ENCODE assay signal across 1 cellular context in the genomic region with DNA sequence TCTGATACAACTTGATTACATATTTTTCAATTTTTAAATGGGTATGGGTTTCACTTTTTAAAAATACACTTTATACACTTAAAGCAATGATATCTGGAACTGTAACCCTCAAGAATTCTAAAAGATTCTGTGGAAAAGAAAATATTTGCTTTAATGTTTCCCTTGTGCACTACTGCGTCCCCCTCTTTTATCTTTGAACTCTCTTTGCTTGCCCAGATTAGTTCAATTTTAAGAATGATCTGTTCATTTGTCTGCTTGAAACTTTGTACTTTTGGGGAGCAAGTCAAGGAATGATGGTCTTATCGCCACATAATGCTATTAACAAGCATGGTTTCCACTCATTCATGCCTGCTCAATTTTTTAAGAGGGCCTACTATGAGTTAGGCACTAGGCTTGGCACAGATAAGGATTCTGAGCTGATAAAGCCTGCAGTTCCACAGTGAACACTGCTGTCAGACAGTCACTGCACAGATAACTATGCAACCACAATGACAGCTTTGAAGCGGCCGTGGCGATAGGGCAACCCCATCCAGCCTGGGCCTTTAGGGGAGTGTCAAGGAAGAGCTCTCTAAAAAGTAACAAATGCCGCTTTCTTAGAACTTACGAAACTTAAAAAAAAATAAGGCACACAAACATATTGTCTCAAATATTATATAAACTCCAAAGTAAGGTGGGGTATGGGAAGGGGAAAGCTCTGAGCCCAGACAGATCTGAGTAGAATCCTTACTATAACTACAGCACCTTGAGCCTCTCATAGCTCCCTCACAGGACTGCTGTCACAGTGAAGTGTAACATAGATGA.
TF ChIP-seq lines count a peak whose summit lies in the region.

No MANE protein-coding gene starts in this region.

TF ChIP-seq in K562, 482 proteins besides CTCF, POLR2A, EP300 and RAD21 (continued from another document and continues in another):
- no peak for TF ChIP-seq HSF4 (CRISPR knock-in tag; IDR thresholded peaks at IDR 0.05; ENCODE audit: borderline replicate concordance)
- TF ChIP-seq POLR2G (IDR thresholded peaks at IDR 0.05; ENCODE audit: low read depth, low read length): no peak
- TF ChIP-seq ZNF785 (CRISPR knock-in tag; IDR thresholded peaks at IDR 0.05): no peak
- TF ChIP-seq, protein P1, sequence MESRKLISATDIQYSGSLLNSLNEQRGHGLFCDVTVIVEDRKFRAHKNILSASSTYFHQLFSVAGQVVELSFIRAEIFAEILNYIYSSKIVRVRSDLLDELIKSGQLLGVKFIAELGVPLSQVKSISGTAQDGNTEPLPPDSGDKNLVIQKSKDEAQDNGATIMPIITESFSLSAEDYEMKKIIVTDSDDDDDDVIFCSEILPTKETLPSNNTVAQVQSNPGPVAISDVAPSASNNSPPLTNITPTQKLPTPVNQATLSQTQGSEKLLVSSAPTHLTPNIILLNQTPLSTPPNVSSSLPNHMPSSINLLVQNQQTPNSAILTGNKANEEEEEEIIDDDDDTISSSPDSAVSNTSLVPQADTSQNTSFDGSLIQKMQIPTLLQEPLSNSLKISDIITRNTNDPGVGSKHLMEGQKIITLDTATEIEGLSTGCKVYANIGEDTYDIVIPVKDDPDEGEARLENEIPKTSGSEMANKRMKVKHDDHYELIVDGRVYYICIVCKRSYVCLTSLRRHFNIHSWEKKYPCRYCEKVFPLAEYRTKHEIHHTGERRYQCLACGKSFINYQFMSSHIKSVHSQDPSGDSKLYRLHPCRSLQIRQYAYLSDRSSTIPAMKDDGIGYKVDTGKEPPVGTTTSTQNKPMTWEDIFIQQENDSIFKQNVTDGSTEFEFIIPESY (CRISPR knock-in tag; IDR thresholded peaks at IDR 0.05): no peak
- TF ChIP-seq ZNF224 (CRISPR knock-in tag; IDR thresholded peaks at IDR 0.05): no peak
- no peak for TF ChIP-seq ZNF707 (CRISPR knock-in tag; conservative IDR thresholded peaks at IDR 0.05)
- peak in 1 of 2 experiments; percentile 21; a peak in 1 of 4 replicates for TF ChIP-seq NRF1 (conservative IDR thresholded peaks at IDR 0.05 in 1 of 2, IDR thresholded peaks at IDR 0.05 in 1 of 2)
- peak; percentile 91 for TF ChIP-seq TCF3 (CRISPR knock-in tag; IDR thresholded peaks at IDR 0.05)
- no peak for TF ChIP-seq PURB (CRISPR knock-in tag; IDR thresholded peaks at IDR 0.05; ENCODE audit: low read depth)
- no peak for TF ChIP-seq XRCC5 (IDR thresholded peaks at IDR 0.05; ENCODE audit: low read depth, low read length)
- TF ChIP-seq NFIC (IDR thresholded peaks at IDR 0.05): peak; percentile 63; the same call in 1 of the 2 replicates
- TF ChIP-seq ZNF3 (CRISPR knock-in tag; IDR thresholded peaks at IDR 0.05): no peak
- no peak for TF ChIP-seq GTF2F1 (IDR thresholded peaks at IDR 0.05; ENCODE audit: low read depth, low read length)
- TF ChIP-seq ATF1 (CRISPR knock-in tag; IDR thresholded peaks at IDR 0.05): no peak
- TF ChIP-seq ATF1 (tag; IDR thresholded peaks at IDR 0.05): peak; percentile 57
- peak; percentile 76 for TF ChIP-seq GATA2 (CRISPR knock-in tag; IDR thresholded peaks at IDR 0.05)
- TF ChIP-seq, protein P2, sequence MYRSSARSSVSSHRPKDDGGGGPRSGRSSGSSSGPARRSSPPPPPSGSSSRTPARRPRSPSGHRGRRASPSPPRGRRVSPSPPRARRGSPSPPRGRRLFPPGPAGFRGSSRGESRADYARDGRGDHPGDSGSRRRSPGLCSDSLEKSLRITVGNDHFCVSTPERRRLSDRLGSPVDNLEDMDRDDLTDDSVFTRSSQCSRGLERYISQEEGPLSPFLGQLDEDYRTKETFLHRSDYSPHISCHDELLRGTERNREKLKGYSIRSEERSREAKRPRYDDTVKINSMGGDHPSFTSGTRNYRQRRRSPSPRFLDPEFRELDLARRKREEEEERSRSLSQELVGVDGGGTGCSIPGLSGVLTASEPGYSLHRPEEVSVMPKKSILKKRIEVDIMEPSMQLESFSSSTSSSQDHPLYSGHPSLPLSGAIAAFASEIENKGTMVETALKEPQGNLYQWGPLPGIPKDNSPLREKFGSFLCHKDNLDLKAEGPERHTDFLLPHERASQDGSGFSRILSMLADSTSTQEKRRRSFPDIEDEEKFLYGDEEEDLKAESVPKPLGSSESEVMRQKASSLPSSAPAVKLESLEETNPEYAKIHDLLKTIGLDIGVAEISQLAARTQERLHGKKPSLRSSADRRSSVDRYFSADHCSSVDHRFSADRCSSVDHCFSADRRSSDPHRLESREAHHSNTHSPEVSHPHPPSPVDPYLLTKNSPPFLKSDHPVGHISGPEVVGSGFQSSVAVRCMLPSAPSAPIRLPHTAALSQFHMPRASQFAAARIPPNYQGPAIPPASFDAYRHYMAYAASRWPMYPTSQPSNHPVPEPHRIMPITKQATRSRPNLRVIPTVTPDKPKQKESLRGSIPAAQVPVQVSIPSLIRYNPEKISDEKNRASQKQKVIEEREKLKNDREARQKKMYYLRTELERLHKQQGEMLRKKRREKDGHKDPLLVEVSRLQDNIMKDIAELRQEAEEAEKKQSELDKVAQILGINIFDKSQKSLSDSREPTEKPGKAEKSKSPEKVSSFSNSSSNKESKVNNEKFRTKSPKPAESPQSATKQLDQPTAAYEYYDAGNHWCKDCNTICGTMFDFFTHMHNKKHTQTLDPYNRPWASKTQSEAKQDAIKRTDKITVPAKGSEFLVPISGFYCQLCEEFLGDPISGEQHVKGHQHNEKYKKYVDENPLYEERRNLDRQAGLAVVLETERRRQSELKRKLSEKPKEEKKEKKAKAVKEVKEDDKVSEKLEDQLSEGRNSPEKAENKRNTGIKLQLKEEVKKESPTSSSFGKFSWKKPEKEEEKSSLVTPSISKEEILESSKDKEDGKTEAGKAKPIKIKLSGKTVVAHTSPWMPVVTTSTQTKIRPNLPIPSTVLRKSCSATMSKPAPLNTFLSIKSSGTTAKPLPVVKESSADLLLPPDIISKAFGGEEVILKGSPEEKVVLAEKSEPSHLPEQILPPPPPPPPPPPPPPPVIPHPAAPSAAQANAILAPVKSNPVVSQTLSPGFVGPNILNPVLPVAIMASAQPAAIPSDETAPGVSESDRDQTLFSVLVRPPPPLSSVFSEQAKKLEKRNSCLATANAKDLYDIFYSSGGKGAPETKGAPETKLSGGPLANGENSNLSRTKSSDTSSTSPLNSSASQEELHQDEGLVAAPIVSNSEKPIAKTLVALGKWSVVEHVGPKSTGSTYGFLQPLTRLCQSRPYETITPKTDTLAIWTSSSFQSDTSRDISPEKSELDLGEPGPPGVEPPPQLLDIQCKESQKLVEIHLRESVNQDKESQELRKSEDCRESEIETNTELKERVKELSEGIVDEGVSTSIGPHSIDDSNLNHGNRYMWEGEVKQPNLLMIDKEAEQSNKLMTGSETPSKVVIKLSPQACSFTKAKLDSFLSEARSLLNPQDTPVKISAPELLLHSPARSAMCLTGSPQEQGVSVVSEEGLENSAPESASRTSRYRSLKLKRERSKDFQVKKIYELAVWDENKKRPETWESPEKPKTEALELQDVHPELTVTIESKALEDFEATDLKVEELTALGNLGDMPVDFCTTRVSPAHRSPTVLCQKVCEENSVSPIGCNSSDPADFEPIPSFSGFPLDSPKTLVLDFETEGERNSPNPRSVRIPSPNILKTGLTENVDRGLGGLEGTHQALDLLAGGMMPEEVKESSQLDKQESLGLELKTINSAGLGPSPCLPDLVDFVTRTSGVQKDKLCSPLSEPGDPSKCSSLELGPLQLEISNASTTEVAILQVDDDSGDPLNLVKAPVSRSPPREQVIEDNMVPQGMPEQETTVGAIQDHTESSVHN (IDR thresholded peaks at IDR 0.05; ENCODE audit: borderline replicate concordance in 1 of 2, low read depth in 1 of 2): 0 out of 4 replicates have a peak, but pooled peaks of 1 of the 2 experiments have one; percentile 32
- TF ChIP-seq, protein P3, sequence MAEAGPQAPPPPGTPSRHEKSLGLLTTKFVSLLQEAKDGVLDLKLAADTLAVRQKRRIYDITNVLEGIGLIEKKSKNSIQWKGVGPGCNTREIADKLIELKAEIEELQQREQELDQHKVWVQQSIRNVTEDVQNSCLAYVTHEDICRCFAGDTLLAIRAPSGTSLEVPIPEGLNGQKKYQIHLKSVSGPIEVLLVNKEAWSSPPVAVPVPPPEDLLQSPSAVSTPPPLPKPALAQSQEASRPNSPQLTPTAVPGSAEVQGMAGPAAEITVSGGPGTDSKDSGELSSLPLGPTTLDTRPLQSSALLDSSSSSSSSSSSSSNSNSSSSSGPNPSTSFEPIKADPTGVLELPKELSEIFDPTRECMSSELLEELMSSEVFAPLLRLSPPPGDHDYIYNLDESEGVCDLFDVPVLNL (CRISPR knock-in tag; IDR thresholded peaks at IDR 0.05; ENCODE audit: low read depth): no peak
- TF ChIP-seq TCF7 (IDR thresholded peaks at IDR 0.05; ENCODE audit: borderline replicate concordance): peak; percentile 72; the same call in 1 of the 2 replicates
- peak; percentile 94 for TF ChIP-seq SMARCA4 (IDR thresholded peaks at IDR 0.05)
- TF ChIP-seq CC2D1A (IDR thresholded peaks at IDR 0.05): peak; percentile 55; the same call in 1 of the 2 replicates
- TF ChIP-seq COPS2 (conservative IDR thresholded peaks at IDR 0.05): no peak
- no peak for TF ChIP-seq SRSF3 (IDR thresholded peaks at IDR 0.05; ENCODE audit: insufficient read depth, low read length)
- TF ChIP-seq, protein P4, sequence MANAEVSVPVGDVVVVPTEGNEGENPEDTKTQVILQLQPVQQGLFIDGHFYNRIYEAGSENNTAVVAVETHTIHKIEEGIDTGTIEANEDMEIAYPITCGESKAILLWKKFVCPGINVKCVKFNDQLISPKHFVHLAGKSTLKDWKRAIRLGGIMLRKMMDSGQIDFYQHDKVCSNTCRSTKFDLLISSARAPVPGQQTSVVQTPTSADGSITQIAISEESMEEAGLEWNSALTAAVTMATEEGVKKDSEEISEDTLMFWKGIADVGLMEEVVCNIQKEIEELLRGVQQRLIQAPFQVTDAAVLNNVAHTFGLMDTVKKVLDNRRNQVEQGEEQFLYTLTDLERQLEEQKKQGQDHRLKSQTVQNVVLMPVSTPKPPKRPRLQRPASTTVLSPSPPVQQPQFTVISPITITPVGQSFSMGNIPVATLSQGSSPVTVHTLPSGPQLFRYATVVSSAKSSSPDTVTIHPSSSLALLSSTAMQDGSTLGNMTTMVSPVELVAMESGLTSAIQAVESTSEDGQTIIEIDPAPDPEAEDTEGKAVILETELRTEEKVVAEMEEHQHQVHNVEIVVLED (CRISPR knock-in tag; IDR thresholded peaks at IDR 0.05): no peak; the same call in 1 of the 2 replicates
- TF ChIP-seq, protein P5, sequence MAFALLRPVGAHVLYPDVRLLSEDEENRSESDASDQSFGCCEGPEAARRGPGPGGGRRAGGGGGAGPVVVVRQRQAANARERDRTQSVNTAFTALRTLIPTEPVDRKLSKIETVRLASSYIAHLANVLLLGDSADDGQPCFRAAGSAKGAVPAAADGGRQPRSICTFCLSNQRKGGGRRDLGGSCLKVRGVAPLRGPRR (CRISPR knock-in tag; IDR thresholded peaks at IDR 0.05): no peak
- TF ChIP-seq SMARCA5 (IDR thresholded peaks at IDR 0.05): no peak
- TF ChIP-seq, protein P6, sequence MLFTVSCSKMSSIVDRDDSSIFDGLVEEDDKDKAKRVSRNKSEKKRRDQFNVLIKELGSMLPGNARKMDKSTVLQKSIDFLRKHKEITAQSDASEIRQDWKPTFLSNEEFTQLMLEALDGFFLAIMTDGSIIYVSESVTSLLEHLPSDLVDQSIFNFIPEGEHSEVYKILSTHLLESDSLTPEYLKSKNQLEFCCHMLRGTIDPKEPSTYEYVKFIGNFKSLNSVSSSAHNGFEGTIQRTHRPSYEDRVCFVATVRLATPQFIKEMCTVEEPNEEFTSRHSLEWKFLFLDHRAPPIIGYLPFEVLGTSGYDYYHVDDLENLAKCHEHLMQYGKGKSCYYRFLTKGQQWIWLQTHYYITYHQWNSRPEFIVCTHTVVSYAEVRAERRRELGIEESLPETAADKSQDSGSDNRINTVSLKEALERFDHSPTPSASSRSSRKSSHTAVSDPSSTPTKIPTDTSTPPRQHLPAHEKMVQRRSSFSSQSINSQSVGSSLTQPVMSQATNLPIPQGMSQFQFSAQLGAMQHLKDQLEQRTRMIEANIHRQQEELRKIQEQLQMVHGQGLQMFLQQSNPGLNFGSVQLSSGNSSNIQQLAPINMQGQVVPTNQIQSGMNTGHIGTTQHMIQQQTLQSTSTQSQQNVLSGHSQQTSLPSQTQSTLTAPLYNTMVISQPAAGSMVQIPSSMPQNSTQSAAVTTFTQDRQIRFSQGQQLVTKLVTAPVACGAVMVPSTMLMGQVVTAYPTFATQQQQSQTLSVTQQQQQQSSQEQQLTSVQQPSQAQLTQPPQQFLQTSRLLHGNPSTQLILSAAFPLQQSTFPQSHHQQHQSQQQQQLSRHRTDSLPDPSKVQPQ (CRISPR knock-in tag; IDR thresholded peaks at IDR 0.05; ENCODE audit: borderline replicate concordance): no peak
- TF ChIP-seq, protein P7, sequence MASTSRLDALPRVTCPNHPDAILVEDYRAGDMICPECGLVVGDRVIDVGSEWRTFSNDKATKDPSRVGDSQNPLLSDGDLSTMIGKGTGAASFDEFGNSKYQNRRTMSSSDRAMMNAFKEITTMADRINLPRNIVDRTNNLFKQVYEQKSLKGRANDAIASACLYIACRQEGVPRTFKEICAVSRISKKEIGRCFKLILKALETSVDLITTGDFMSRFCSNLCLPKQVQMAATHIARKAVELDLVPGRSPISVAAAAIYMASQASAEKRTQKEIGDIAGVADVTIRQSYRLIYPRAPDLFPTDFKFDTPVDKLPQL (IDR thresholded peaks at IDR 0.05; ENCODE audit: extremely low read depth, insufficient read length): no peak
- TF ChIP-seq POLR2B (IDR thresholded peaks at IDR 0.05; ENCODE audit: low read depth, partially characterized antibody): no peak
- TF ChIP-seq, protein P8, sequence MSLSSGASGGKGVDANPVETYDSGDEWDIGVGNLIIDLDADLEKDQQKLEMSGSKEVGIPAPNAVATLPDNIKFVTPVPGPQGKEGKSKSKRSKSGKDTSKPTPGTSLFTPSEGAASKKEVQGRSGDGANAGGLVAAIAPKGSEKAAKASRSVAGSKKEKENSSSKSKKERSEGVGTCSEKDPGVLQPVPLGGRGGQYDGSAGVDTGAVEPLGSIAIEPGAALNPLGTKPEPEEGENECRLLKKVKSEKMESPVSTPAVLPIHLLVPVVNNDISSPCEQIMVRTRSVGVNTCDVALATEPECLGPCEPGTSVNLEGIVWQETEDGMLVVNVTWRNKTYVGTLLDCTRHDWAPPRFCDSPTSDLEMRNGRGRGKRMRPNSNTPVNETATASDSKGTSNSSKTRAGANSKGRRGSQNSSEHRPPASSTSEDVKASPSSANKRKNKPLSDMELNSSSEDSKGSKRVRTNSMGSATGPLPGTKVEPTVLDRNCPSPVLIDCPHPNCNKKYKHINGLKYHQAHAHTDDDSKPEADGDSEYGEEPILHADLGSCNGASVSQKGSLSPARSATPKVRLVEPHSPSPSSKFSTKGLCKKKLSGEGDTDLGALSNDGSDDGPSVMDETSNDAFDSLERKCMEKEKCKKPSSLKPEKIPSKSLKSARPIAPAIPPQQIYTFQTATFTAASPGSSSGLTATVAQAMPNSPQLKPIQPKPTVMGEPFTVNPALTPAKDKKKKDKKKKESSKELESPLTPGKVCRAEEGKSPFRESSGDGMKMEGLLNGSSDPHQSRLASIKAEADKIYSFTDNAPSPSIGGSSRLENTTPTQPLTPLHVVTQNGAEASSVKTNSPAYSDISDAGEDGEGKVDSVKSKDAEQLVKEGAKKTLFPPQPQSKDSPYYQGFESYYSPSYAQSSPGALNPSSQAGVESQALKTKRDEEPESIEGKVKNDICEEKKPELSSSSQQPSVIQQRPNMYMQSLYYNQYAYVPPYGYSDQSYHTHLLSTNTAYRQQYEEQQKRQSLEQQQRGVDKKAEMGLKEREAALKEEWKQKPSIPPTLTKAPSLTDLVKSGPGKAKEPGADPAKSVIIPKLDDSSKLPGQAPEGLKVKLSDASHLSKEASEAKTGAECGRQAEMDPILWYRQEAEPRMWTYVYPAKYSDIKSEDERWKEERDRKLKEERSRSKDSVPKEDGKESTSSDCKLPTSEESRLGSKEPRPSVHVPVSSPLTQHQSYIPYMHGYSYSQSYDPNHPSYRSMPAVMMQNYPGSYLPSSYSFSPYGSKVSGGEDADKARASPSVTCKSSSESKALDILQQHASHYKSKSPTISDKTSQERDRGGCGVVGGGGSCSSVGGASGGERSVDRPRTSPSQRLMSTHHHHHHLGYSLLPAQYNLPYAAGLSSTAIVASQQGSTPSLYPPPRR (CRISPR knock-in tag; IDR thresholded peaks at IDR 0.05; ENCODE audit: borderline replicate concordance): no peak
- no peak for TF ChIP-seq ZNF311 (CRISPR knock-in tag; IDR thresholded peaks at IDR 0.05)
- no peak for TF ChIP-seq ZZZ3 (IDR thresholded peaks at IDR 0.05)
- no peak for TF ChIP-seq ZNF174 (CRISPR knock-in tag; IDR thresholded peaks at IDR 0.05)
- TF ChIP-seq SETDB1 (IDR thresholded peaks at IDR 0.05; ENCODE audit: low read length): no peak
